8 cellular contexts compared by ENCODE assay signal in genomic region chr6:150894935-150895686, GRCh38. TPM values are rescaled to one million over a fixed set of nuclear protein-coding genes. Genes with fewer than 3 reads are reported as not detected.
DNase-seq lines count a peak whose midpoint lies in the region; ATAC-seq, FAIRE-seq and TF ChIP-seq lines count a peak whose summit lies in the region.

No MANE protein-coding gene starts in this region.

- H3K36me3 ChIP-seq in BJ (ENCODE audit: control insufficient read depth, insufficient read depth, low read length): peaks cover 9% of the 10 kb centered on the region

- no peaks in the 10 kb centered on the region for H3K27me3 ChIP-seq in BJ (ENCODE audit: control insufficient read depth, insufficient read depth, low read length)

- peak; percentile 54 for ATAC-seq in GM19023 (IDR thresholded peaks at IDR 0.05; ENCODE audit: unreplicated experiment)
- ATAC-seq in HG03196 (IDR thresholded peaks at IDR 0.05; ENCODE audit: unreplicated experiment): peak; percentile 78
- ATAC-seq in esophagus mucosa: peak; percentile 82

- DNase-seq in BJ (ENCODE audit: low read depth) (no peak), SK-N-DZ (ENCODE audit: low spot score) (peak; percentile 46), HuH-7 (ENCODE audit: low spot score) (no peak), frontal cortex (ENCODE audit: low spot score in 2 of 2) (no peak)
- peak; percentile 17 to 19 for DNase-seq in stimulated activated CD8-positive, alpha-beta memory T cell treated with anti-CD3 and anti-CD28 coated beads, Interleukin-15, amount 100 ng/mL, for 48 hours (ENCODE audit: low read depth in 2 of 2)

- no peak for FAIRE-seq in frontal cortex (lab: Jason Lieb, UNC)

- POLR2A ChIA-PET in BJ (lab: Charles Lee): interaction anchor here (0.5 to 0.6 kb wide), 2 partner anchors 8 to 38 kb away, joined by 3 read pairs; no protein-coding TSS in a partner anchor

- TF ChIP-seq CTCF in BJ (IDR thresholded peaks at IDR 0.05; ENCODE audit: insufficient read depth, low read depth, low read length): peak; percentile 19; the same call in 1 of the 2 replicates

- CTCF ChIA-PET in BJ (lab: Yijun Ruan, JAX): interaction anchor here (0.6 to 7.6 kb wide), 6 partner anchors 9 to 448 kb away, joined by 3 to 107 read pairs (median 5); no protein-coding TSS in a partner anchor

- no peak overlapping the region for H3K4me3 ChIP-seq in BJ (ENCODE audit: low read depth, low read length)

RNA-seq across cellular contexts. Expression of gene MTHFD1L, which starts 29.6 kb away (rescaled TPM):
- polyA plus RNA-seq in BJ (2011; rRNA removed): 58.9 and 70.7 TPM in 2 replicates
- polyA minus RNA-seq in BJ (2011; rRNA and poly(A)+ RNA removed): 54.6 and 55.8 TPM in 2 replicates
- 29.4 and 30.7 TPM in 2 replicates for polyA plus RNA-seq in SK-N-DZ (2014; cell fraction: cytosol; rRNA removed)
- polyA plus RNA-seq in SK-N-DZ (2014; cell fraction: nucleus; rRNA removed): 16.4 and 17.8 TPM in 2 replicates
- total RNA-seq in esophagus mucosa: 20.3 TPM
- total RNA-seq in frontal cortex: 13.5 TPM

Comparison
In these comparisons a context has a peak if more than half of its experiments do, and no peak if none do; other contexts are left out.
1. DNase-seq: peak in SK-N-DZ (single experiment) and stimulated activated CD8-positive, alpha-beta memory T cell treated with anti-CD3 and anti-CD28 coated beads, Interleukin-15, amount 100 ng/mL, for 48 hours (2 of 2); none in BJ (single experiment), HuH-7 (single experiment) and frontal cortex (0 of 2).
2. Peak in every context shown above with its lines, with median percentiles within 50 percentile points of each other: ATAC-seq.